Comparison of ENCODE assay signal across 8 cellular contexts in genomic region chr1:147171399-147172167, GRCh38. TPM values are rescaled to one million over a fixed set of nuclear protein-coding genes. Genes with fewer than 3 reads are reported as not detected.
DNase-seq lines count a peak whose midpoint lies in the region; ATAC-seq and TF ChIP-seq lines count a peak whose summit lies in the region.

No MANE protein-coding gene starts in this region.

- peak overlapping the region; percentile 96 for H3K9ac ChIP-seq in skeletal muscle satellite cell (ENCODE audit: low read depth, low read length)

- H3K27ac Mint-ChIP-seq in activated T-helper 17 cell treated with anti-CD3 and anti-CD28 coated beads, Interleukin-2, amount 50 U/mL, for 72 hours: peak overlapping the region; percentile 77

- peaks cover 13% of the 10 kb centered on the region for H3K36me3 Mint-ChIP-seq in activated T-helper 17 cell treated with anti-CD3 and anti-CD28 coated beads, Interleukin-2, amount 50 U/mL, for 72 hours (ENCODE audit: low read depth)

- TF ChIP-seq POLR2A in GM18505 (IDR thresholded peaks at IDR 0.05; ENCODE audit: borderline replicate concordance, extremely low read depth, insufficient read depth, insufficient read length): no peak

- no peaks in the 10 kb centered on the region for H3K9me3 Mint-ChIP-seq in activated T-helper 17 cell treated with anti-CD3 and anti-CD28 coated beads, Interleukin-2, amount 50 U/mL, for 72 hours

- H3K27me3 Mint-ChIP-seq in activated T-helper 17 cell treated with anti-CD3 and anti-CD28 coated beads, Interleukin-2, amount 50 U/mL, for 72 hours: no peaks in the 10 kb centered on the region

- ATAC-seq in activated T-helper 17 cell treated with anti-CD3 and anti-CD28 coated beads, Interleukin-2, amount 50 U/mL, for 72 hours (replicated peaks): no peak
- no peak for ATAC-seq in GM18505 (IDR thresholded peaks at IDR 0.05; ENCODE audit: unreplicated experiment)

- H3K4me1 ChIP-seq in skeletal muscle satellite cell (ENCODE audit: control insufficient read depth, insufficient read depth, low read length): peaks cover 47% of the 10 kb centered on the region

- H3K27me3 ChIP-seq in skeletal muscle satellite cell (ENCODE audit: control insufficient read depth, insufficient read depth, low read length): no peaks in the 10 kb centered on the region

- DNase-seq in DMS79 treated with DMSO at 0.1 percent for 48 hours (lab: John Stamatoyannopoulos, UW) (peak; percentile 54), DMS79 (lab: John Stamatoyannopoulos, UW) (no peak), HT1080 (ENCODE audit: low read depth) (peak; percentile 24), hepatic stellate cell (ENCODE audit: low spot score) (no peak)

- peaks cover 2% of the 10 kb centered on the region for H3K36me3 ChIP-seq in skeletal muscle satellite cell (ENCODE audit: insufficient read depth, low read length)

- no peaks in the 10 kb centered on the region for H3K9me3 ChIP-seq in skeletal muscle satellite cell (replicated peaks; ENCODE audit: low read length)

- peak overlapping the region; percentile 84 for H3K4me2 ChIP-seq in skeletal muscle satellite cell (ENCODE audit: low read length)

- peak overlapping the region; percentile 99 for H3K4me3 Mint-ChIP-seq in activated T-helper 17 cell treated with anti-CD3 and anti-CD28 coated beads, Interleukin-2, amount 50 U/mL, for 72 hours

- H3K4me3 ChIP-seq in iPS-11a (ENCODE audit: low read depth, low read length) (peak overlapping the region; percentile 95), skeletal muscle satellite cell (ENCODE audit: low read length) (peak overlapping the region; percentile 96)

- peaks cover 19% of the 10 kb centered on the region for H3K4me1 Mint-ChIP-seq in activated T-helper 17 cell treated with anti-CD3 and anti-CD28 coated beads, Interleukin-2, amount 50 U/mL, for 72 hours

RNA-seq across cellular contexts. Expression of gene PRKAB2, which starts 0.7 kb away (rescaled TPM):
- total RNA-seq in HT1080 (2014; rRNA removed; shearing (Covaris generic)): 4.9 and 6.1 TPM in 2 replicates
- 9.6 and 11.5 TPM in 2 replicates for polyA plus RNA-seq in HT1080 (2015; cell fraction: cytosol; rRNA removed)
- 45.6 and 46.4 TPM in 2 replicates for polyA plus RNA-seq in HT1080 (2015; cell fraction: nucleus; rRNA removed)
- total RNA-seq in activated T-helper 17 cell treated with anti-CD3 and anti-CD28 coated beads, Interleukin-2, amount 50 U/mL, for 72 hours: 1 to 10 TPM; 2.7 to 6.5 TPM
- total RNA-seq in skeletal muscle satellite cell (2012; rRNA removed): 12.9 and 13.3 TPM in 2 replicates

RNA-seq across cellular contexts. Expression of gene FMO5, which starts 53.6 kb away (rescaled TPM):
- 0.07 TPM in 1 of 2 replicates, not detected in the other for total RNA-seq in HT1080 (2014; rRNA removed; shearing (Covaris generic))
- polyA plus RNA-seq in HT1080 (2015; cell fraction: cytosol; rRNA removed): 0.10 and 0.12 TPM in 2 replicates
- polyA plus RNA-seq in HT1080 (2015; cell fraction: nucleus; rRNA removed): 0.19 and 0.22 TPM in 2 replicates
- under 1 TPM; 0.61 to 0.97 TPM for total RNA-seq in activated T-helper 17 cell treated with anti-CD3 and anti-CD28 coated beads, Interleukin-2, amount 50 U/mL, for 72 hours
- 0.25 and 0.66 TPM in 2 replicates for total RNA-seq in skeletal muscle satellite cell (2012; rRNA removed)

Comparison
In these comparisons a context has a peak if more than half of its experiments do, and no peak if none do; other contexts are left out.
1. DNase-seq: peak in DMS79 treated with DMSO at 0.1 percent for 48 hours (single experiment) and HT1080 (single experiment); none in DMS79 (single experiment) and hepatic stellate cell (single experiment).